ENCODE assay signal across 9 cellular contexts in genomic region chr1:59005491-59006308, GRCh38.
DNase-seq lines count a peak whose midpoint lies in the region; ATAC-seq and TF ChIP-seq lines count a peak whose summit lies in the region.
"Had no signal": no experiment of that assay in that cellular context is flagged by ENCODE, and none has a peak within 500 bp of the region (broad histone marks: within the 10 kb centered on the region; RNA-seq: fewer than 3 reads in every experiment).

No MANE protein-coding gene starts in this region.

- no peaks in the 10 kb centered on the region for H3K27me3 ChIP-seq in heart right ventricle

- H3K9me3 ChIP-seq in heart right ventricle, result no peaks in the 10 kb centered on the region
- H3K9me3 ChIP-seq: neutrophil had no signal

- H3K4me1 Mint-ChIP-seq in central memory CD8-positive, alpha-beta T cell, result peaks cover 32% of the 10 kb centered on the region

- H3K9me3 Mint-ChIP-seq in central memory CD8-positive, alpha-beta T cell, result no peaks in the 10 kb centered on the region

- TF ChIP-seq POLR2A in erythroblast (IDR thresholded peaks at IDR 0.05; ENCODE audit: low read length), result no peak

- intact Hi-C loops in heart right ventricle (cut with DNase I), result no loop called here

- H3K4me1 ChIP-seq in heart right ventricle, result peaks cover 0 to 35% (median 13%) of the 10 kb centered on the region in 9 donors

- ATAC-seq in GM19452 (IDR thresholded peaks at IDR 0.05; ENCODE audit: unreplicated experiment) (peak; percentile 48), HG03139 (IDR thresholded peaks at IDR 0.05; ENCODE audit: unreplicated experiment) (peak; percentile 53), heart right ventricle (no peak), HG02840 (IDR thresholded peaks at IDR 0.05; ENCODE audit: low FRiP score, unreplicated experiment) (no peak)
- peak; percentile 76 for ATAC-seq in central memory CD8-positive, alpha-beta T cell (replicated peaks; ENCODE audit: extremely low read depth, poor library complexity, severe bottlenecking)

- peak overlapping the region in 1 of 10 donors; percentile 6 for H3K27ac ChIP-seq in heart right ventricle
- H3K27ac ChIP-seq: neutrophil had no signal

- DNase-seq in GM12865 (ENCODE audit: low read depth), result peak; percentile 64
- no peak for DNase-seq in central memory CD8-positive, alpha-beta T cell (ENCODE audit: low spot score in 2 of 2)
- no peak for DNase-seq in heart right ventricle
- DNase-seq in erythroblast (lab: John Stamatoyannopoulos, UW), result no peak
- no peak for DNase-seq in GM19240 (ENCODE audit: insufficient read length, low spot score)

- TF ChIP-seq CTCF in GM12865 (IDR thresholded peaks at IDR 0.05; ENCODE audit: insufficient read depth, low read depth, low read length, missing control alignments) (no peak), heart right ventricle (IDR thresholded peaks at IDR 0.05) (no peak)

- H3K4me3 Mint-ChIP-seq in central memory CD8-positive, alpha-beta T cell, result peak overlapping the region; percentile 14

- WGBS in heart right ventricle, 2 donors, result 93 to 94% methylated on average over 1 of the region's 1 CpG

- no peaks in the 10 kb centered on the region for H3K27me3 Mint-ChIP-seq in central memory CD8-positive, alpha-beta T cell

- no peaks in the 10 kb centered on the region for H3K36me3 ChIP-seq in heart right ventricle
- H3K36me3 ChIP-seq: neutrophil had no signal

- H3K36me3 Mint-ChIP-seq in central memory CD8-positive, alpha-beta T cell (ENCODE audit: insufficient read depth), result peaks cover 3% of the 10 kb centered on the region

- H3K27ac Mint-ChIP-seq in central memory CD8-positive, alpha-beta T cell (ENCODE audit: low read depth), result peak overlapping the region; percentile 86

- no peak overlapping the region for H3K4me3 ChIP-seq in GM12865 (ENCODE audit: low read depth, low read length)
- no peak overlapping the region for H3K4me3 ChIP-seq in heart right ventricle

Comparison
In these comparisons a context has a peak if more than half of its experiments do, and no peak if none do; other contexts are left out.
1. ATAC-seq: peak in GM19452 (single experiment), HG03139 (single experiment) and central memory CD8-positive, alpha-beta T cell (single experiment); none in heart right ventricle (0 of 8) and HG02840 (single experiment).